17 cellular contexts compared by ENCODE assay signal in the genomic region with DNA sequence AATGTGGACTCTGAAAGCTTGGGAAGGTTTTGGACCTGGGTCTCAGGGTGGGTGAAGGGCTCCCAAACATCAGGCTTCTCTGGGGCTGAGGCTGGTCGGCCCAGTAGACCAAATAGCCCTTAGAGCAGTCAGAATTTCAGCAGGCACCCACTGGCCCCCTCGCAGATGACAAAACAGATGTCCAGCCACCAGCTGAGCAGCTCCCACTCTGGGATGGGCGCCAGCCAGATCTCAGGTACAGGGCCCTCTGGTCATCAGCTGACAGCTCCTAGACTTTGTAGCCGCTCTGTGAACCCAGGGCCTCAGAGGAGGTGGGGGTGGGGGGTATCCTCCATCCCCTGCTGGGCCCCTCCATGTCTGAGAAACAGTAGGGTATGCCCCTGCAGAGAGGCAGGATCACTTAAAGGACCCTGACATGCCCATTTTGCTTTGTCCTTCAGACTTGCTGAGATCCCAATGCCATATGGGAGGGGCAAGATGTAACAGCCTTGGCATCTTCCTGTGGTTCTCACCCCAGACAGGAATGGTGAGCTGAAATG. TPM values are rescaled to one million over a fixed set of nuclear protein-coding genes. Genes with fewer than 3 reads are reported as not detected.
A peak's percentile ranks its signal among the peaks of the same experiment; 100 is the strongest.
DNase-seq lines count a peak whose midpoint lies in the region; ATAC-seq, FAIRE-seq and TF ChIP-seq lines count a peak whose summit lies in the region.
"Had no signal": no experiment of that assay in that cellular context is flagged by ENCODE, and none has a peak within 500 bp of the region (broad histone marks: within the 10 kb centered on the region; RNA-seq: fewer than 3 reads in every experiment).

No MANE protein-coding gene starts in this region.

- H3K36me3 ChIP-seq in endodermal cell (ENCODE audit: control insufficient read depth, insufficient read depth, low read length), result no peaks in the 10 kb centered on the region
- no peaks in the 10 kb centered on the region for H3K36me3 ChIP-seq in neuronal stem cell (replicated peaks in 1 of 2; ENCODE audit: control insufficient read depth in 2 of 2, insufficient read depth in 2 of 2, low read length in 2 of 2)
- no peaks in the 10 kb centered on the region for H3K36me3 ChIP-seq in subcutaneous abdominal adipose tissue (ENCODE audit: control insufficient read depth in 5 of 5, insufficient read depth in 5 of 5, low read length in 5 of 5)
- no peaks in the 10 kb centered on the region for H3K36me3 ChIP-seq in small intestine (ENCODE audit: control insufficient read depth in 2 of 2, insufficient read depth in 2 of 2, low read length in 2 of 2)
- H3K36me3 ChIP-seq: BLaER1 had no signal

- no peak for ATAC-seq in HG02763 (IDR thresholded peaks at IDR 0.05; ENCODE audit: unreplicated experiment)
- ATAC-seq: GM23338, HCT116 had no signal

- no peak overlapping the region for H3K4me3 ChIP-seq in endodermal cell (ENCODE audit: low read length)
- no peak overlapping the region for H3K4me3 ChIP-seq in neuronal stem cell (ENCODE audit: low read length in 2 of 2)
- no peak overlapping the region for H3K4me3 ChIP-seq in subcutaneous abdominal adipose tissue (ENCODE audit: low read depth in 1 of 5, low read length in 5 of 5)
- H3K4me3 ChIP-seq in small intestine (ENCODE audit: low read depth in 1 of 2, low read length in 2 of 2), result no peak overlapping the region
- H3K4me3 ChIP-seq: BLaER1, GM23338 had no signal

- FAIRE-seq in small intestine (lab: Jason Lieb, UNC), result no peak

- no peak overlapping the region for H2BK12ac ChIP-seq in neuronal stem cell (ENCODE audit: low read length)

- H4K91ac ChIP-seq in neuronal stem cell (ENCODE audit: low read depth, low read length, poor library complexity), result no peak overlapping the region

- peaks cover 12% of the 10 kb centered on the region for H3K4me1 Mint-ChIP-seq in endodermal cell
- H3K4me1 Mint-ChIP-seq: CD14-positive monocyte had no signal

- H3K14ac ChIP-seq in neuronal stem cell (ENCODE audit: low read length), result no peak overlapping the region

- no peak overlapping the region for H2AFZ ChIP-seq in neuronal stem cell (ENCODE audit: low read length)
- H2AFZ ChIP-seq: GM23338 had no signal

- H3K27ac ChIP-seq in endodermal cell (ENCODE audit: low read depth, low read length), result no peak overlapping the region
- no peak overlapping the region for H3K27ac ChIP-seq in neuronal stem cell (replicated peaks; ENCODE audit: low read length)
- peak overlapping the region; percentile 58 for H3K27ac ChIP-seq in subcutaneous abdominal adipose tissue (ENCODE audit: low read depth, low read length)
- no peak overlapping the region for H3K27ac ChIP-seq in small intestine (ENCODE audit: low read depth in 1 of 2, low read length in 1 of 2)
- H3K27ac ChIP-seq: BLaER1 had no signal

- peak overlapping the region; percentile 19 for H2AK5ac ChIP-seq in neuronal stem cell (ENCODE audit: low read depth, low read length)

- H3K4ac ChIP-seq in neuronal stem cell (ENCODE audit: low read length), result no peak overlapping the region

- H3K4me1 ChIP-seq in endodermal cell (ENCODE audit: control insufficient read depth, insufficient read depth, low read length), result no peaks in the 10 kb centered on the region
- peaks cover 0 to 2% of the 10 kb centered on the region in 2 donors for H3K4me1 ChIP-seq in neuronal stem cell (ENCODE audit: control insufficient read depth in 2 of 2, insufficient read depth in 1 of 2, low read depth in 1 of 2, low read length in 2 of 2)
- peaks cover 8 to 72% (median 45%) of the 10 kb centered on the region in 5 donors for H3K4me1 ChIP-seq in subcutaneous abdominal adipose tissue (ENCODE audit: control insufficient read depth in 5 of 5, insufficient read depth in 5 of 5, low read length in 5 of 5)
- peaks cover 0 to 2% of the 10 kb centered on the region in 2 donors for H3K4me1 ChIP-seq in small intestine (ENCODE audit: control insufficient read depth in 2 of 2, insufficient read depth in 1 of 2, low read depth in 1 of 2, low read length in 1 of 2)

- no peak overlapping the region for H3K4me2 ChIP-seq in neuronal stem cell (ENCODE audit: insufficient read depth, low read length, poor library complexity, severe bottlenecking)
- H3K4me2 ChIP-seq: BLaER1, GM23338 had no signal

- no peak overlapping the region for H2BK120ac ChIP-seq in neuronal stem cell (ENCODE audit: low read depth, low read length)

- H3K23ac ChIP-seq in neuronal stem cell (ENCODE audit: low read depth, low read length, poor library complexity), result peak overlapping the region; percentile 14

- H3K27ac Mint-ChIP-seq in endodermal cell, result no peak overlapping the region
- H3K27ac Mint-ChIP-seq: CD14-positive monocyte; CD4-positive, alpha-beta memory T cell; GM23338 had no signal

- TF ChIP-seq CTCF in endodermal cell (conservative IDR thresholded peaks at IDR 0.05), result no peak

- DNase-seq in NCI-H69 (lab: John Stamatoyannopoulos, UW), result peak; percentile 42
- DNase-seq in endodermal cell, result peak; percentile 24
- DNase-seq in neuronal stem cell (ENCODE audit: low spot score), result no peak
- DNase-seq in small intestine, result no peak
- DNase-seq in NCI-H1092 treated with DMSO at 0.1 percent for 48 hours (lab: John Stamatoyannopoulos, UW), result no peak
- no peak for DNase-seq in DMS153 (lab: John Stamatoyannopoulos, UW)
- DNase-seq: 8988T; CD4-positive, alpha-beta memory T cell; DMS79 treated with DMSO at 0.1 percent for 48 hours; GF-D8; H7 had no signal

- H3K79me1 ChIP-seq in neuronal stem cell (ENCODE audit: low read depth, low read length), result no peaks in the 10 kb centered on the region

- H3K27me3 Mint-ChIP-seq in endodermal cell (ENCODE audit: insufficient read depth), result no peaks in the 10 kb centered on the region

- H3K9me3 Mint-ChIP-seq in endodermal cell, result no peaks in the 10 kb centered on the region
- H3K9me3 Mint-ChIP-seq: CD4-positive, alpha-beta memory T cell; GM23338 had no signal

- WGBS in endodermal cell (ENCODE audit: insufficient coverage in 1 of 2, insufficient read length in 1 of 2), 2 experiments, result 90 to 93% methylated on average over 2 to 4 of the region's 4 CpGs
- no CpG with 5 or more reads among the region's 4 CpGs for WGBS in neuronal stem cell (ENCODE audit: extremely low coverage in 2 of 2, insufficient read length in 2 of 2, insufficient replicate concordance in 1 of 2), 2 donors
- 82 to 91% (median 88%) methylated on average over 4 of the region's 4 CpGs for WGBS in small intestine, 3 donors

- no peaks in the 10 kb centered on the region for H3K9me3 ChIP-seq in endodermal cell (ENCODE audit: control insufficient read depth, low read length)
- H3K9me3 ChIP-seq in neuronal stem cell (replicated peaks in 1 of 2; ENCODE audit: control insufficient read depth in 2 of 2, insufficient read depth in 1 of 2, low read depth in 1 of 2, low read length in 2 of 2), result peaks cover 0 to 1% of the 10 kb centered on the region in 2 donors
- H3K9me3 ChIP-seq in subcutaneous abdominal adipose tissue (ENCODE audit: control insufficient read depth in 5 of 5, low read length in 5 of 5), result no peaks in the 10 kb centered on the region
- no peaks in the 10 kb centered on the region for H3K9me3 ChIP-seq in small intestine (ENCODE audit: control insufficient read depth, low read depth)
- H3K9me3 ChIP-seq: BLaER1 had no signal

- H3K36me3 Mint-ChIP-seq in endodermal cell (ENCODE audit: low read depth), result no peaks in the 10 kb centered on the region
- H3K36me3 Mint-ChIP-seq: CD14-positive monocyte; CD4-positive, alpha-beta memory T cell had no signal

- H4K8ac ChIP-seq in neuronal stem cell (ENCODE audit: low read depth, low read length), result no peak overlapping the region

- no peak overlapping the region for H3K18ac ChIP-seq in neuronal stem cell (ENCODE audit: low read length)

- H3K9ac ChIP-seq in endodermal cell (ENCODE audit: extremely low read depth, low read length, poor library complexity, severe bottlenecking) (no peak overlapping the region), neuronal stem cell (ENCODE audit: low read depth, low read length, poor library complexity) (no peak overlapping the region), subcutaneous abdominal adipose tissue (ENCODE audit: low read length in 5 of 5) (no peak overlapping the region)
- H3K9ac ChIP-seq: BLaER1 had no signal

- no peak overlapping the region for H2BK15ac ChIP-seq in neuronal stem cell (ENCODE audit: low read length)

- H2BK5ac ChIP-seq in neuronal stem cell (ENCODE audit: low read length), result no peak overlapping the region

- no peaks in the 10 kb centered on the region for H3K27me3 ChIP-seq in endodermal cell (ENCODE audit: control insufficient read depth, insufficient read depth, low read length, poor library complexity, severe bottlenecking)
- H3K27me3 ChIP-seq in neuronal stem cell (ENCODE audit: control insufficient read depth in 3 of 3, insufficient read depth in 3 of 3, low read depth in 1 of 3, low read length in 3 of 3), result peaks cover 0 to 15% (median 0%) of the 10 kb centered on the region in 3 experiments
- H3K27me3 ChIP-seq in subcutaneous abdominal adipose tissue (ENCODE audit: control insufficient read depth in 5 of 5, insufficient read depth in 4 of 5, low read length in 5 of 5), result no peaks in the 10 kb centered on the region
- H3K27me3 ChIP-seq in small intestine (ENCODE audit: control insufficient read depth in 2 of 2, insufficient read depth in 2 of 2, low read length in 2 of 2), result no peaks in the 10 kb centered on the region
- H3K27me3 ChIP-seq: BLaER1 had no signal

- no peak overlapping the region for H3K4me3 Mint-ChIP-seq in endodermal cell
- H3K4me3 Mint-ChIP-seq: CD14-positive monocyte; CD4-positive, alpha-beta memory T cell; GM23338 had no signal

RNA-seq across cellular contexts. Expression of a gene that starts 26.5 kb away (rescaled TPM):
- 10 to 100 TPM; 13.9 to 15.4 TPM for total RNA-seq in endodermal cell
- polyA plus RNA-seq in endodermal cell (2013, experiment 1 of 2), result 5.3 TPM
- polyA plus RNA-seq in endodermal cell (2013, experiment 2 of 2), result 4.5 TPM
- 3.1 TPM for polyA plus RNA-seq in neuronal stem cell (2013, experiment 1 of 2)
- polyA plus RNA-seq in neuronal stem cell (2013, experiment 2 of 2), result 3.2 TPM
- polyA plus RNA-seq in small intestine, result 1 to 10 TPM in 2 of 3 donors, under 1 TPM in 1; 0.54 to 2.6 (median 1.8) TPM
- polyA plus RNA-seq: CD14-positive monocyte had no signal

Comparison
In these comparisons a context has a peak if more than half of its experiments do, and no peak if none do; other contexts are left out.
1. DNase-seq: peak in NCI-H69 (single experiment) and endodermal cell (single experiment); none in neuronal stem cell (single experiment), small intestine (single experiment), NCI-H1092 treated with DMSO at 0.1 percent for 48 hours (single experiment) and DMS153 (single experiment).